Comparison of ENCODE assay signal across 8 cellular contexts in genomic region chr17:15945493-15946209, GRCh38. TPM values are rescaled to one million over a fixed set of nuclear protein-coding genes. Genes with fewer than 3 reads are reported as not detected.
DNase-seq lines count a peak whose midpoint lies in the region; ATAC-seq and TF ChIP-seq lines count a peak whose summit lies in the region.

No MANE protein-coding gene starts in this region.

- TF ChIP-seq CTCF in retinal pigment epithelial cell (conservative IDR thresholded peaks at IDR 0.05; ENCODE audit: low read depth, low read length), result no peak

- ATAC-seq in Right ventricle myocardium inferior, result peak; percentile 16
- peak; percentile 14 to 18 for ATAC-seq in left cardiac atrium
- no peak for ATAC-seq in HG03139 (IDR thresholded peaks at IDR 0.05; ENCODE audit: unreplicated experiment)

- intact Hi-C loops in Right ventricle myocardium inferior (cut with DNase I) (loop anchor here (10.0 kb wide), 1 partner anchor 49 kb away; the partner anchor contains the start of genes TTC19 and ZSWIM7), cardiac septum (cut with DNase I) (no loop called here), left cardiac atrium (cut with DNase I) (no loop called here)

- DNase-seq in Right ventricle myocardium inferior (ENCODE audit: missing footprints), result no peak
- no peak for DNase-seq in cardiac septum (ENCODE audit: low spot score)
- peak; percentile 32 for DNase-seq in activated T-cell treated with anti-CD3 and anti-CD28 coated beads, Interleukin-2, amount 50 U/mL, for 1 hour
- DNase-seq in left cardiac atrium, result peak; percentile 30
- DNase-seq in retinal pigment epithelial cell (ENCODE audit: low read depth), result no peak
- no peak for DNase-seq in SKM-1 treated with dmso at 0.1 percent for 144 hours (lab: John Stamatoyannopoulos, UW; ENCODE audit: unreplicated experiment)
- no peak for DNase-seq in HCEC 1CT

- peak overlapping the region; percentile 72 for H3K4me3 ChIP-seq in retinal pigment epithelial cell (ENCODE audit: low read length)

RNA-seq across cellular contexts. Expression of gene ADORA2B, which starts 0.7 kb away (rescaled TPM):
- total RNA-seq in Right ventricle myocardium inferior, result 0.43 TPM
- 1.3 TPM for total RNA-seq in cardiac septum
- 1 to 10 TPM in 1 of 2 donors, under 1 TPM in 1; 0.50 to 1.0 TPM for total RNA-seq in left cardiac atrium

RNA-seq across cellular contexts. Expression of gene ZSWIM7, which starts 53.9 kb away (rescaled TPM):
- total RNA-seq in Right ventricle myocardium inferior (24.8 TPM), cardiac septum (17.8 TPM), left cardiac atrium (10 to 100 TPM; 15.8 to 30.1 TPM)

RNA-seq across cellular contexts. Expression of gene TTC19, which starts 54.0 kb away (rescaled TPM):
- total RNA-seq in Right ventricle myocardium inferior (18.9 TPM), cardiac septum (29.0 TPM), left cardiac atrium (10 to 100 TPM; 22.1 to 39.6 TPM)

Comparison
In these comparisons a context has a peak if more than half of its experiments do, and no peak if none do; other contexts are left out.
1. DNase-seq: peak in activated T-cell treated with anti-CD3 and anti-CD28 coated beads, Interleukin-2, amount 50 U/mL, for 1 hour (single experiment) and left cardiac atrium (single experiment); none in Right ventricle myocardium inferior (single experiment), cardiac septum (single experiment), retinal pigment epithelial cell (single experiment), SKM-1 treated with dmso at 0.1 percent for 144 hours (single experiment) and HCEC 1CT (single experiment).